1 cellular context compared by ENCODE assay signal in the genomic region with DNA sequence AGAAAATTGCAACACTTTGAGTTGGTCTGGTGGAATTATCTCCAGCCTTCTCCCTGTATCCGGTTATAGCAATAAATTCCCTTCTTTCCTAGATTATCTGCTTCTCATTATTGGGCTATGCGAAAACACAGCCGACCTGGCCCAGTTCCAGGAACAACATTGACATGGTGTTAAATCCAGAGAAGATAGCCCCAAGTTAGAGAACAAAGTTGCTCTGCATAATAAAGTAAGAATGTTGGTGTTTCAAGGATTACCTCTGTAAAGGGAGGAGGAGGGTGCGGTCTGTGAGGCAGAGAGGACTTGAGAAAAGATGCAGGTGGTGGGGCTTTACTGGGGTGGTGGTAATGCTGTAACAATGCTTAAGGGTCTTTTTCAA.
TF ChIP-seq lines count a peak whose summit lies in the region.

No MANE protein-coding gene starts in this region.

TF ChIP-seq in HEK293, 187 proteins besides CTCF, POLR2A, EP300 and RAD21 (continued from another document):
- TF ChIP-seq, protein P1, sequence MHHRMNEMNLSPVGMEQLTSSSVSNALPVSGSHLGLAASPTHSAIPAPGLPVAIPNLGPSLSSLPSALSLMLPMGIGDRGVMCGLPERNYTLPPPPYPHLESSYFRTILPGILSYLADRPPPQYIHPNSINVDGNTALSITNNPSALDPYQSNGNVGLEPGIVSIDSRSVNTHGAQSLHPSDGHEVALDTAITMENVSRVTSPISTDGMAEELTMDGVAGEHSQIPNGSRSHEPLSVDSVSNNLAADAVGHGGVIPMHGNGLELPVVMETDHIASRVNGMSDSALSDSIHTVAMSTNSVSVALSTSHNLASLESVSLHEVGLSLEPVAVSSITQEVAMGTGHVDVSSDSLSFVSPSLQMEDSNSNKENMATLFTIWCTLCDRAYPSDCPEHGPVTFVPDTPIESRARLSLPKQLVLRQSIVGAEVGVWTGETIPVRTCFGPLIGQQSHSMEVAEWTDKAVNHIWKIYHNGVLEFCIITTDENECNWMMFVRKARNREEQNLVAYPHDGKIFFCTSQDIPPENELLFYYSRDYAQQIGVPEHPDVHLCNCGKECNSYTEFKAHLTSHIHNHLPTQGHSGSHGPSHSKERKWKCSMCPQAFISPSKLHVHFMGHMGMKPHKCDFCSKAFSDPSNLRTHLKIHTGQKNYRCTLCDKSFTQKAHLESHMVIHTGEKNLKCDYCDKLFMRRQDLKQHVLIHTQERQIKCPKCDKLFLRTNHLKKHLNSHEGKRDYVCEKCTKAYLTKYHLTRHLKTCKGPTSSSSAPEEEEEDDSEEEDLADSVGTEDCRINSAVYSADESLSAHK (tag by site-specific recombination; IDR thresholded peaks at IDR 0.05) = peak; percentile 99
- TF ChIP-seq ZNF561 (tag by site-specific recombination; IDR thresholded peaks at IDR 0.05; ENCODE audit: borderline replicate concordance) = peak; percentile 35; the same call in 1 of the 2 replicates
- TF ChIP-seq SCRT2 (tag by site-specific recombination; IDR thresholded peaks at IDR 0.05) = no peak; the same call in 1 of the 2 replicates
- peak; percentile 67; the same call in 1 of the 2 replicates for TF ChIP-seq ZSCAN30 (tag by site-specific recombination; IDR thresholded peaks at IDR 0.05)
- TF ChIP-seq ZNF600 (tag by site-specific recombination; IDR thresholded peaks at IDR 0.05) = no peak
- TF ChIP-seq ZNF670 (tag by site-specific recombination; IDR thresholded peaks at IDR 0.05; ENCODE audit: low read depth) = no peak
- peak; percentile 53; the same call in 1 of the 2 replicates for TF ChIP-seq OVOL3 (tag by site-specific recombination; IDR thresholded peaks at IDR 0.05)
- TF ChIP-seq KLF1 (tag by site-specific recombination; IDR thresholded peaks at IDR 0.05) = peak; percentile 7; the same call in 1 of the 2 replicates
- no peak for TF ChIP-seq ZNF274 (IDR thresholded peaks at IDR 0.05; ENCODE audit: low read length)
- no peak for TF ChIP-seq ZNF274 (tag by site-specific recombination; IDR thresholded peaks at IDR 0.05; ENCODE audit: borderline replicate concordance)
- TF ChIP-seq, protein P2, sequence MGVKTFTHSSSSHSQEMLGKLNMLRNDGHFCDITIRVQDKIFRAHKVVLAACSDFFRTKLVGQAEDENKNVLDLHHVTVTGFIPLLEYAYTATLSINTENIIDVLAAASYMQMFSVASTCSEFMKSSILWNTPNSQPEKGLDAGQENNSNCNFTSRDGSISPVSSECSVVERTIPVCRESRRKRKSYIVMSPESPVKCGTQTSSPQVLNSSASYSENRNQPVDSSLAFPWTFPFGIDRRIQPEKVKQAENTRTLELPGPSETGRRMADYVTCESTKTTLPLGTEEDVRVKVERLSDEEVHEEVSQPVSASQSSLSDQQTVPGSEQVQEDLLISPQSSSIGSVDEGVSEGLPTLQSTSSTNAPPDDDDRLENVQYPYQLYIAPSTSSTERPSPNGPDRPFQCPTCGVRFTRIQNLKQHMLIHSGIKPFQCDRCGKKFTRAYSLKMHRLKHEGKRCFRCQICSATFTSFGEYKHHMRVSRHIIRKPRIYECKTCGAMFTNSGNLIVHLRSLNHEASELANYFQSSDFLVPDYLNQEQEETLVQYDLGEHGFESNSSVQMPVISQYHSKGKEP (tag by site-specific recombination; IDR thresholded peaks at IDR 0.05) = peak; percentile 76
- TF ChIP-seq IKZF3 (tag by site-specific recombination; IDR thresholded peaks at IDR 0.05) = no peak
- TF ChIP-seq ZNF529 (tag by site-specific recombination; IDR thresholded peaks at IDR 0.05; ENCODE audit: insufficient replicate concordance) = no peak
- no peak for TF ChIP-seq ZNF660 (tag by site-specific recombination; IDR thresholded peaks at IDR 0.05)
- TF ChIP-seq GLIS1 (tag by site-specific recombination; IDR thresholded peaks at IDR 0.05) = peak; percentile 77
- TF ChIP-seq, protein P3, sequence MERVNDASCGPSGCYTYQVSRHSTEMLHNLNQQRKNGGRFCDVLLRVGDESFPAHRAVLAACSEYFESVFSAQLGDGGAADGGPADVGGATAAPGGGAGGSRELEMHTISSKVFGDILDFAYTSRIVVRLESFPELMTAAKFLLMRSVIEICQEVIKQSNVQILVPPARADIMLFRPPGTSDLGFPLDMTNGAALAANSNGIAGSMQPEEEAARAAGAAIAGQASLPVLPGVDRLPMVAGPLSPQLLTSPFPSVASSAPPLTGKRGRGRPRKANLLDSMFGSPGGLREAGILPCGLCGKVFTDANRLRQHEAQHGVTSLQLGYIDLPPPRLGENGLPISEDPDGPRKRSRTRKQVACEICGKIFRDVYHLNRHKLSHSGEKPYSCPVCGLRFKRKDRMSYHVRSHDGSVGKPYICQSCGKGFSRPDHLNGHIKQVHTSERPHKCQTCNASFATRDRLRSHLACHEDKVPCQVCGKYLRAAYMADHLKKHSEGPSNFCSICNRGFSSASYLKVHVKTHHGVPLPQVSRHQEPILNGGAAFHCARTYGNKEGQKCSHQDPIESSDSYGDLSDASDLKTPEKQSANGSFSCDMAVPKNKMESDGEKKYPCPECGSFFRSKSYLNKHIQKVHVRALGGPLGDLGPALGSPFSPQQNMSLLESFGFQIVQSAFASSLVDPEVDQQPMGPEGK (tag by site-specific recombination; IDR thresholded peaks at IDR 0.05) = no peak
- TF ChIP-seq ZBTB8A (tag by site-specific recombination; IDR thresholded peaks at IDR 0.05) = peak; percentile 28; the same call in 1 of the 2 replicates
- peak; percentile 89 for TF ChIP-seq ZNF843 (tag by site-specific recombination; IDR thresholded peaks at IDR 0.05)
- TF ChIP-seq ZNF785 (tag by site-specific recombination; IDR thresholded peaks at IDR 0.05) = no peak
- no peak for TF ChIP-seq ZNF747 (tag by site-specific recombination; IDR thresholded peaks at IDR 0.05)
- peak; percentile 75 for TF ChIP-seq ZXDB (tag by site-specific recombination; IDR thresholded peaks at IDR 0.05)
- TF ChIP-seq ZBTB1 (tag by site-specific recombination; IDR thresholded peaks at IDR 0.05) = no peak
- TF ChIP-seq ZNF335 (tag by site-specific recombination; conservative IDR thresholded peaks at IDR 0.05) = no peak
- TF ChIP-seq ZNF350 (tag by site-specific recombination; IDR thresholded peaks at IDR 0.05) = no peak
- TF ChIP-seq, protein P4, sequence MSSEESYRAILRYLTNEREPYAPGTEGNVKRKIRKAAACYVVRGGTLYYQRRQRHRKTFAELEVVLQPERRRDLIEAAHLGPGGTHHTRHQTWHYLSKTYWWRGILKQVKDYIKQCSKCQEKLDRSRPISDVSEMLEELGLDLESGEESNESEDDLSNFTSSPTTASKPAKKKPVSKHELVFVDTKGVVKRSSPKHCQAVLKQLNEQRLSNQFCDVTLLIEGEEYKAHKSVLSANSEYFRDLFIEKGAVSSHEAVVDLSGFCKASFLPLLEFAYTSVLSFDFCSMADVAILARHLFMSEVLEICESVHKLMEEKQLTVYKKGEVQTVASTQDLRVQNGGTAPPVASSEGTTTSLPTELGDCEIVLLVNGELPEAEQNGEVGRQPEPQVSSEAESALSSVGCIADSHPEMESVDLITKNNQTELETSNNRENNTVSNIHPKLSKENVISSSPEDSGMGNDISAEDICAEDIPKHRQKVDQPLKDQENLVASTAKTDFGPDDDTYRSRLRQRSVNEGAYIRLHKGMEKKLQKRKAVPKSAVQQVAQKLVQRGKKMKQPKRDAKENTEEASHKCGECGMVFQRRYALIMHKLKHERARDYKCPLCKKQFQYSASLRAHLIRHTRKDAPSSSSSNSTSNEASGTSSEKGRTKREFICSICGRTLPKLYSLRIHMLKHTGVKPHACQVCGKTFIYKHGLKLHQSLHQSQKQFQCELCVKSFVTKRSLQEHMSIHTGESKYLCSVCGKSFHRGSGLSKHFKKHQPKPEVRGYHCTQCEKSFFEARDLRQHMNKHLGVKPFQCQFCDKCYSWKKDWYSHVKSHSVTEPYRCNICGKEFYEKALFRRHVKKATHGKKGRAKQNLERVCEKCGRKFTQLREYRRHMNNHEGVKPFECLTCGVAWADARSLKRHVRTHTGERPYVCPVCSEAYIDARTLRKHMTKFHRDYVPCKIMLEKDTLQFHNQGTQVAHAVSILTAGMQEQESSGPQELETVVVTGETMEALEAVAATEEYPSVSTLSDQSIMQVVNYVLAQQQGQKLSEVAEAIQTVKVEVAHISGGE (tag by site-specific recombination; conservative IDR thresholded peaks at IDR 0.05; ENCODE audit: low read depth) = no peak
- TF ChIP-seq, protein P5, sequence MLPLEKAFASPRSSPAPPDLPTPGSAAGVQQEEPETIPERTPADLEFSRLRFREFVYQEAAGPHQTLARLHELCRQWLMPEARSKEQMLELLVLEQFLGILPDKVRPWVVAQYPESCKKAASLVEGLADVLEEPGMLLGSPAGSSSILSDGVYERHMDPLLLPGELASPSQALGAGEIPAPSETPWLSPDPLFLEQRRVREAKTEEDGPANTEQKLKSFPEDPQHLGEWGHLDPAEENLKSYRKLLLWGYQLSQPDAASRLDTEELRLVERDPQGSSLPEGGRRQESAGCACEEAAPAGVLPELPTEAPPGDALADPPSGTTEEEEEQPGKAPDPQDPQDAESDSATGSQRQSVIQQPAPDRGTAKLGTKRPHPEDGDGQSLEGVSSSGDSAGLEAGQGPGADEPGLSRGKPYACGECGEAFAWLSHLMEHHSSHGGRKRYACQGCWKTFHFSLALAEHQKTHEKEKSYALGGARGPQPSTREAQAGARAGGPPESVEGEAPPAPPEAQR (tag by site-specific recombination; IDR thresholded peaks at IDR 0.05) = no peak
- TF ChIP-seq, protein P6, sequence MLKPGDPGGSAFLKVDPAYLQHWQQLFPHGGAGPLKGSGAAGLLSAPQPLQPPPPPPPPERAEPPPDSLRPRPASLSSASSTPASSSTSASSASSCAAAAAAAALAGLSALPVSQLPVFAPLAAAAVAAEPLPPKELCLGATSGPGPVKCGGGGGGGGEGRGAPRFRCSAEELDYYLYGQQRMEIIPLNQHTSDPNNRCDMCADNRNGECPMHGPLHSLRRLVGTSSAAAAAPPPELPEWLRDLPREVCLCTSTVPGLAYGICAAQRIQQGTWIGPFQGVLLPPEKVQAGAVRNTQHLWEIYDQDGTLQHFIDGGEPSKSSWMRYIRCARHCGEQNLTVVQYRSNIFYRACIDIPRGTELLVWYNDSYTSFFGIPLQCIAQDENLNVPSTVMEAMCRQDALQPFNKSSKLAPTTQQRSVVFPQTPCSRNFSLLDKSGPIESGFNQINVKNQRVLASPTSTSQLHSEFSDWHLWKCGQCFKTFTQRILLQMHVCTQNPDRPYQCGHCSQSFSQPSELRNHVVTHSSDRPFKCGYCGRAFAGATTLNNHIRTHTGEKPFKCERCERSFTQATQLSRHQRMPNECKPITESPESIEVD (tag by site-specific recombination; IDR thresholded peaks at IDR 0.05) = peak; percentile 90
- TF ChIP-seq ZNF571 (tag by site-specific recombination; IDR thresholded peaks at IDR 0.05) = no peak
- TF ChIP-seq, protein P7, sequence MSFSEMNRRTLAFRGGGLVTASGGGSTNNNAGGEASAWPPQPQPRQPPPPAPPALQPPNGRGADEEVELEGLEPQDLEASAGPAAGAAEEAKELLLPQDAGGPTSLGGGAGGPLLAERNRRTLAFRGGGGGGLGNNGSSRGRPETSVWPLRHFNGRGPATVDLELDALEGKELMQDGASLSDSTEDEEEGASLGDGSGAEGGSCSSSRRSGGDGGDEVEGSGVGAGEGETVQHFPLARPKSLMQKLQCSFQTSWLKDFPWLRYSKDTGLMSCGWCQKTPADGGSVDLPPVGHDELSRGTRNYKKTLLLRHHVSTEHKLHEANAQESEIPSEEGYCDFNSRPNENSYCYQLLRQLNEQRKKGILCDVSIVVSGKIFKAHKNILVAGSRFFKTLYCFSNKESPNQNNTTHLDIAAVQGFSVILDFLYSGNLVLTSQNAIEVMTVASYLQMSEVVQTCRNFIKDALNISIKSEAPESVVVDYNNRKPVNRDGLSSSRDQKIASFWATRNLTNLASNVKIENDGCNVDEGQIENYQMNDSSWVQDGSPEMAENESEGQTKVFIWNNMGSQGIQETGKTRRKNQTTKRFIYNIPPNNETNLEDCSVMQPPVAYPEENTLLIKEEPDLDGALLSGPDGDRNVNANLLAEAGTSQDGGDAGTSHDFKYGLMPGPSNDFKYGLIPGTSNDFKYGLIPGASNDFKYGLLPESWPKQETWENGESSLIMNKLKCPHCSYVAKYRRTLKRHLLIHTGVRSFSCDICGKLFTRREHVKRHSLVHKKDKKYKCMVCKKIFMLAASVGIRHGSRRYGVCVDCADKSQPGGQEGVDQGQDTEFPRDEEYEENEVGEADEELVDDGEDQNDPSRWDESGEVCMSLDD (tag by site-specific recombination; IDR thresholded peaks at IDR 0.05) = no peak
- TF ChIP-seq ZNF155 (tag by site-specific recombination; IDR thresholded peaks at IDR 0.05) = no peak
- peak; percentile 79 for TF ChIP-seq FEZF1 (tag by site-specific recombination; IDR thresholded peaks at IDR 0.05)
- no peak for TF ChIP-seq ZNF510 (tag by site-specific recombination; IDR thresholded peaks at IDR 0.05; ENCODE audit: insufficient replicate concordance)
- TF ChIP-seq TCF7L2 (IDR thresholded peaks at IDR 0.05; ENCODE audit: borderline replicate concordance, low read depth, low read length) = no peak; the same call in 1 of the 2 replicates
- peak; percentile 64; the same call in 1 of the 2 replicates for TF ChIP-seq OSR2 (tag by site-specific recombination; IDR thresholded peaks at IDR 0.05)
- TF ChIP-seq WT1 (tag by site-specific recombination; IDR thresholded peaks at IDR 0.05) = peak; percentile 63; the same call in 1 of the 2 replicates
- TF ChIP-seq, protein P8, sequence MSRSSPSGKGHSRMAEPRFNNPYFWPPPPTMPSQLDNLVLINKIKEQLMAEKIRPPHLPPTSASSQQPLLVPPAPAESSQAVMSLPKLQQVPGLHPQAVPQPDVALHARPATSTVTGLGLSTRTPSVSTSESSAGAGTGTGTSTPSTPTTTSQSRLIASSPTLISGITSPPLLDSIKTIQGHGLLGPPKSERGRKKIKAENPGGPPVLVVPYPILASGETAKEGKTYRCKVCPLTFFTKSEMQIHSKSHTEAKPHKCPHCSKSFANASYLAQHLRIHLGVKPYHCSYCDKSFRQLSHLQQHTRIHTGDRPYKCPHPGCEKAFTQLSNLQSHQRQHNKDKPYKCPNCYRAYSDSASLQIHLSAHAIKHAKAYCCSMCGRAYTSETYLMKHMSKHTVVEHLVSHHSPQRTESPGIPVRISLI (tag by site-specific recombination; IDR thresholded peaks at IDR 0.05) = no peak
- no peak for TF ChIP-seq ZNF341 (tag by site-specific recombination; IDR thresholded peaks at IDR 0.05; ENCODE audit: low read depth)
